14 cellular contexts compared by ENCODE assay signal in genomic region chr2:72678036-72678435, GRCh38.
DNase-seq lines count a peak whose midpoint lies in the region; ATAC-seq and TF ChIP-seq lines count a peak whose summit lies in the region.
"Had no signal": no experiment of that assay in that cellular context is flagged by ENCODE, and none has a peak within 500 bp of the region (broad histone marks: within the 10 kb centered on the region; RNA-seq: fewer than 3 reads in every experiment).

No MANE protein-coding gene starts in this region.

- H3K79me2 ChIP-seq in mammary epithelial cell (ENCODE audit: insufficient read depth, low read length): no peaks in the 10 kb centered on the region

- CTCF ChIA-PET in mammary epithelial cell (lab: Charles Lee; ENCODE audit: low non-redundant PET): no interaction called here

- no peaks in the 10 kb centered on the region for H3K9me3 Mint-ChIP-seq in osteocyte (ENCODE audit: unreplicated experiment)
- H3K9me3 Mint-ChIP-seq: activated CD4-positive, alpha-beta T cell treated with anti-CD3 and anti-CD28 coated beads, Interleukin-2, amount 10 ng/mL, durations not matched to agents 24 days and 14 days had no signal

- H2AFZ ChIP-seq in mammary epithelial cell (ENCODE audit: low read depth, low read length): no peak overlapping the region

- H3K9ac ChIP-seq in mammary epithelial cell (ENCODE audit: insufficient read depth, low read length): no peak overlapping the region

- dilution Hi-C loops in mammary epithelial cell (cut with HindIII; ENCODE audit: low sequenced_read_pairs): no loop called here

- H4K20me1 ChIP-seq in mammary epithelial cell (ENCODE audit: insufficient read depth, low read length): peaks cover 3% of the 10 kb centered on the region

- H3K27me3 Mint-ChIP-seq in osteocyte (ENCODE audit: unreplicated experiment): no peaks in the 10 kb centered on the region
- H3K27me3 Mint-ChIP-seq: activated CD4-positive, alpha-beta T cell treated with anti-CD3 and anti-CD28 coated beads, Interleukin-2, amount 10 ng/mL, durations not matched to agents 24 days and 14 days had no signal

- no TSS peak for BruUV-seq in mammary epithelial cell (replicated peaks; lab: Mats Ljungman, UMichigan)

- H3K9me3 ChIP-seq in mammary epithelial cell (replicated peaks; ENCODE audit: insufficient read depth, low read length) (no peaks in the 10 kb centered on the region), aorta (ENCODE audit: control insufficient read depth, low read length) (no peaks in the 10 kb centered on the region)
- H3K9me3 ChIP-seq: upper lobe of right lung had no signal

- DNase-seq in DMS53 (lab: John Stamatoyannopoulos, UW) (peak; percentile 5), DMS53 treated with DMSO at 0.1 percent for 48 hours (lab: John Stamatoyannopoulos, UW; ENCODE audit: unreplicated experiment) (no peak), osteocyte (ENCODE audit: extremely low spot score, unreplicated experiment) (no peak), mammary epithelial cell (no peak), AG08396 (ENCODE audit: low spot score) (no peak), aorta (no peak)
- DNase-seq: 8988T; activated CD4-positive, alpha-beta T cell treated with anti-CD3 and anti-CD28 coated beads, Interleukin-2, amount 10 ng/mL, durations not matched to agents 24 days and 14 days; COR-L47; left ventricle myocardium superior; MM.1S; upper lobe of right lung had no signal

- H3K27me3 ChIP-seq in mammary epithelial cell (ENCODE audit: insufficient read depth, low read length) (no peaks in the 10 kb centered on the region), aorta (ENCODE audit: control insufficient read depth in 1 of 2, insufficient read depth in 2 of 2, low read length in 1 of 2) (no peaks in the 10 kb centered on the region)
- H3K27me3 ChIP-seq: upper lobe of right lung had no signal

- 94% methylated on average over 2 of the region's 2 CpGs for WGBS in mammary epithelial cell (ENCODE audit: low coverage, missing lambda C conversion rate)
- 89 to 97% methylated on average over 2 of the region's 2 CpGs for WGBS in aorta, 2 donors

- peaks cover 2% of the 10 kb centered on the region for H3K36me3 Mint-ChIP-seq in osteocyte (ENCODE audit: unreplicated experiment)

- peaks cover 1% of the 10 kb centered on the region for H3K36me3 ChIP-seq in mammary epithelial cell (ENCODE audit: insufficient read depth, low read length)
- H3K36me3 ChIP-seq in aorta (ENCODE audit: control insufficient read depth in 1 of 2, insufficient read depth in 2 of 2, low read length in 1 of 2): no peaks in the 10 kb centered on the region
- H3K36me3 ChIP-seq: upper lobe of right lung had no signal

- H3K4me3 ChIP-seq in mammary epithelial cell (replicated peaks in 1 of 3; ENCODE audit: insufficient read depth in 1 of 3, low read depth in 2 of 3, low read length in 3 of 3) (no peak overlapping the region), aorta (ENCODE audit: low read length in 2 of 2) (no peak overlapping the region)
- H3K4me3 ChIP-seq: upper lobe of right lung had no signal

- in situ Hi-C loops in mammary epithelial cell (cut with MboI; ENCODE audit: low sequenced_read_pairs in 2 of 2): no loop called here

- intact Hi-C loops in mammary epithelial cell (cut with micrococcal nuclease): no loop called here
- intact Hi-C loops in aorta (cut with DNase I): no loop called here

- peak overlapping the region; percentile 33 for H3K27ac Mint-ChIP-seq in osteocyte (ENCODE audit: unreplicated experiment)
- H3K27ac Mint-ChIP-seq: activated CD4-positive, alpha-beta T cell treated with anti-CD3 and anti-CD28 coated beads, Interleukin-2, amount 10 ng/mL, durations not matched to agents 24 days and 14 days had no signal

- no peak overlapping the region for H3K4me2 ChIP-seq in mammary epithelial cell (ENCODE audit: insufficient read depth, low read depth, low read length)

- ATAC-seq in HG02642 (IDR thresholded peaks at IDR 0.05; ENCODE audit: poor library complexity, unreplicated experiment) (peak; percentile 83), HG03457 (IDR thresholded peaks at IDR 0.05; ENCODE audit: unreplicated experiment) (peak; percentile 78), aorta (ENCODE audit: low FRiP score) (no peak)
- ATAC-seq: left ventricle myocardium superior, upper lobe of right lung had no signal

- no peak overlapping the region for H3K27ac ChIP-seq in mammary epithelial cell (ENCODE audit: insufficient read depth, low read depth, low read length)
- no peak overlapping the region for H3K27ac ChIP-seq in aorta (ENCODE audit: low read depth in 1 of 2, low read length in 2 of 2)
- H3K27ac ChIP-seq: upper lobe of right lung had no signal

- H3K4me3 Mint-ChIP-seq in osteocyte (ENCODE audit: unreplicated experiment): no peak overlapping the region
- H3K4me3 Mint-ChIP-seq: activated CD4-positive, alpha-beta T cell treated with anti-CD3 and anti-CD28 coated beads, Interleukin-2, amount 10 ng/mL, durations not matched to agents 24 days and 14 days had no signal

- peaks cover 42% of the 10 kb centered on the region for H3K4me1 Mint-ChIP-seq in osteocyte (ENCODE audit: unreplicated experiment)
- H3K4me1 Mint-ChIP-seq: activated CD4-positive, alpha-beta T cell treated with anti-CD3 and anti-CD28 coated beads, Interleukin-2, amount 10 ng/mL, durations not matched to agents 24 days and 14 days had no signal

- H3K4me1 ChIP-seq in mammary epithelial cell (ENCODE audit: insufficient read depth, low read length) (no peaks in the 10 kb centered on the region), aorta (ENCODE audit: control insufficient read depth in 1 of 2, insufficient read depth in 2 of 2, low read length in 2 of 2) (no peaks in the 10 kb centered on the region)

- TF ChIP-seq CTCF in osteocyte (IDR thresholded peaks at IDR 0.05) (no peak), mammary epithelial cell (conservative IDR thresholded peaks at IDR 0.05 in 1 of 2, IDR thresholded peaks at IDR 0.05 in 1 of 2; ENCODE audit: extremely low read depth in 1 of 2, insufficient read depth in 1 of 2, low read depth in 1 of 2, low read length in 2 of 2) (no peak)
